Comparison of ENCODE assay signal across 8 cellular contexts in genomic region chr4:83013420-83013867, GRCh38. TPM values are rescaled to one million over a fixed set of nuclear protein-coding genes. Genes with fewer than 3 reads are reported as not detected.
DNase-seq lines count a peak whose midpoint lies in the region; ATAC-seq, FAIRE-seq and TF ChIP-seq lines count a peak whose summit lies in the region.

No MANE protein-coding gene starts in this region.

- H3K27ac ChIP-seq in ACC112 (ENCODE audit: low read depth, low read length) (peak overlapping the region; percentile 44), GM23338 (ENCODE audit: low read depth) (peak overlapping the region; percentile 55; the same call in 1 of the 2 replicates), temporal lobe (ENCODE audit: low read depth, low read length) (peak overlapping the region; percentile 57)

- H3K4me1 Mint-ChIP-seq in GM23338: peaks cover 28% of the 10 kb centered on the region
- peaks cover 34% of the 10 kb centered on the region for H3K4me1 Mint-ChIP-seq in activated naive CD8-positive, alpha-beta T cell treated with anti-CD3 and anti-CD28 coated beads for 36 hours

- peak overlapping the region; percentile 96 for H3K27ac Mint-ChIP-seq in GM23338
- peak overlapping the region; percentile 90 for H3K27ac Mint-ChIP-seq in activated naive CD8-positive, alpha-beta T cell treated with anti-CD3 and anti-CD28 coated beads for 36 hours

- H3K9me3 Mint-ChIP-seq in GM23338: no peaks in the 10 kb centered on the region
- H3K9me3 Mint-ChIP-seq in activated naive CD8-positive, alpha-beta T cell treated with anti-CD3 and anti-CD28 coated beads for 36 hours: no peaks in the 10 kb centered on the region

- H3K36me3 ChIP-seq in ACC112 (ENCODE audit: insufficient read depth, low read length) (no peaks in the 10 kb centered on the region), GM23338 (ENCODE audit: insufficient read depth) (no peaks in the 10 kb centered on the region)

- peak overlapping the region; percentile 96 for H2AFZ ChIP-seq in ACC112 (ENCODE audit: low read length, unreplicated experiment)
- H2AFZ ChIP-seq in GM23338: peak overlapping the region; percentile 73

- H3K27me3 ChIP-seq in ACC112 (ENCODE audit: insufficient read depth, low read length): no peaks in the 10 kb centered on the region
- H3K27me3 ChIP-seq in GM23338 (ENCODE audit: insufficient read depth): peaks cover 15% of the 10 kb centered on the region

- peak; percentile 9 for FAIRE-seq in islet of Langerhans (lab: Jason Lieb, UNC)

- H3K4me1 ChIP-seq in ACC112 (ENCODE audit: control insufficient read depth, insufficient read depth, low read length, unreplicated experiment): peaks cover 5% of the 10 kb centered on the region
- H3K4me1 ChIP-seq in GM23338 (ENCODE audit: insufficient read depth): peaks cover 18% of the 10 kb centered on the region

- DNase-seq in GM23338 (ENCODE audit: low spot score) (no peak), NCI-H446 (lab: John Stamatoyannopoulos, UW) (no peak)
- no peak for DNase-seq in activated naive CD8-positive, alpha-beta T cell treated with anti-CD3 and anti-CD28 coated beads for 36 hours

- peaks cover 20% of the 10 kb centered on the region for H3K27me3 Mint-ChIP-seq in GM23338 (ENCODE audit: insufficient read depth, low read depth, poor library complexity)
- no peaks in the 10 kb centered on the region for H3K27me3 Mint-ChIP-seq in activated naive CD8-positive, alpha-beta T cell treated with anti-CD3 and anti-CD28 coated beads for 36 hours

- H3K79me2 ChIP-seq in ACC112 (ENCODE audit: control insufficient read depth, insufficient read depth, low read length, unreplicated experiment) (peaks cover 38% of the 10 kb centered on the region), GM23338 (replicated peaks; ENCODE audit: insufficient read depth) (peaks cover 18% of the 10 kb centered on the region)

- H3K4me2 ChIP-seq in GM23338: peak overlapping the region; percentile 78

- H3K36me3 Mint-ChIP-seq in GM23338 (ENCODE audit: low read depth): no peaks in the 10 kb centered on the region; the same call in 2 of the 3 replicates
- H3K36me3 Mint-ChIP-seq in activated naive CD8-positive, alpha-beta T cell treated with anti-CD3 and anti-CD28 coated beads for 36 hours: no peaks in the 10 kb centered on the region

- H3K4me3 ChIP-seq in ACC112 (ENCODE audit: low read depth, low read length): peak overlapping the region; percentile 89
- H3K4me3 ChIP-seq in GM23338: peak overlapping the region; percentile 85

- H4K20me1 ChIP-seq in GM23338 (replicated peaks; ENCODE audit: insufficient read depth): peaks cover 4% of the 10 kb centered on the region

- ATAC-seq in GM23338 (no peak), GM21360 (IDR thresholded peaks at IDR 0.05; ENCODE audit: unreplicated experiment) (no peak), HG03342 (IDR thresholded peaks at IDR 0.05; ENCODE audit: unreplicated experiment) (no peak)

- H3K9me2 ChIP-seq in GM23338 (ENCODE audit: insufficient read depth): no peaks in the 10 kb centered on the region

- H3F3A ChIP-seq in GM23338 (replicated peaks; ENCODE audit: low read depth): peaks cover 12% of the 10 kb centered on the region; the same call in 1 of the 2 replicates

- TF ChIP-seq CTCF in GM23338 (conservative IDR thresholded peaks at IDR 0.05; ENCODE audit: low read depth in 2 of 2): no peak

- peak overlapping the region; percentile 79 for H3K4me3 Mint-ChIP-seq in GM23338
- H3K4me3 Mint-ChIP-seq in activated naive CD8-positive, alpha-beta T cell treated with anti-CD3 and anti-CD28 coated beads for 36 hours: peak overlapping the region; percentile 85

TF ChIP-seq in GM23338, 12 proteins besides CTCF, POLR2A, EP300 and RAD21:
- TF ChIP-seq STAT1 (IDR thresholded peaks at IDR 0.05; ENCODE audit: unreplicated experiment) (no peak), REST (IDR thresholded peaks at IDR 0.05; ENCODE audit: unreplicated experiment) (no peak)

RNA-seq across cellular contexts. Expression of gene LIN54, which starts 2.8 kb away (rescaled TPM):
- 11.2 and 15.7 TPM in 2 replicates for total RNA-seq in GM23338 (2014; rRNA removed; shearing (Covaris generic))
- polyA plus RNA-seq in GM23338 (2016; fragmentation: Nextera tagmentation; extraction: Ambion mirVana): 3.7 and 4.0 TPM in 2 replicates
- 10 to 100 TPM; 22.7 TPM for total RNA-seq in activated naive CD8-positive, alpha-beta T cell treated with anti-CD3 and anti-CD28 coated beads for 36 hours
- total RNA-seq in temporal lobe: 17.9 TPM

RNA-seq across cellular contexts. Expression of gene COPS4, which starts 21.5 kb away (rescaled TPM):
- total RNA-seq in GM23338 (2014; rRNA removed; shearing (Covaris generic)): 34.2 and 46.6 TPM in 2 replicates
- 19.9 and 23.7 TPM in 2 replicates for polyA plus RNA-seq in GM23338 (2016; fragmentation: Nextera tagmentation; extraction: Ambion mirVana)
- total RNA-seq in activated naive CD8-positive, alpha-beta T cell treated with anti-CD3 and anti-CD28 coated beads for 36 hours: 10 to 100 TPM; 42.6 to 43.9 TPM
- 106 TPM for total RNA-seq in temporal lobe
